In the genomic region with DNA sequence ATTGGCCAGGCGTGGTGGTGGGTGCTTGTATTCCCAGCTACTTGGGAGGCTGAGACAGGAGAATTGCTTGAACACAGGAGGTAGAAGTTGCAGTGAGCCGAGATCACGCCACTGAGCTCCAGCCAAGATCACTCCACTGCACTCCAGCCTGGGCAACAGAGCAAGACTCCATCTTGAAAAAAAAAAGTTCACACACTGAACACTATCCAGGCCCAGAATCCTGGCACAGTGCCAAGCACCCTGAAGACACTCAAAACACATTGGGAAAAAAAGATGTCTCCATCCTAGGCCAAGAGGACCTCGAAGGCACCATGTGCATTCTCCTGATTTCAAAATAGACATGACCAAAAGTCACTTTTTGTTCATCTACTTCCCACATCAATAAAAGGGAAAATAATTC, we compare ENCODE assay signal across 11 cellular contexts. TPM values are rescaled to one million over a fixed set of nuclear protein-coding genes. Genes with fewer than 3 reads are reported as not detected.
A peak's percentile ranks its signal among the peaks of the same experiment; 100 is the strongest.
DNase-seq lines count a peak whose midpoint lies in the region; TF ChIP-seq lines count a peak whose summit lies in the region.
"Had no signal": no experiment of that assay in that cellular context is flagged by ENCODE, and none has a peak within 500 bp of the region (broad histone marks: within the 10 kb centered on the region; RNA-seq: fewer than 3 reads in every experiment).

No MANE protein-coding gene starts in this region.

- H3K4me1 ChIP-seq in left ventricle myocardium inferior (peaks cover 88% of the 10 kb centered on the region), right atrium auricular region (peaks cover 0 to 69% of the 10 kb centered on the region in 2 donors), breast epithelium (peaks cover 16 to 32% of the 10 kb centered on the region in 2 donors), uterus (peaks cover 18 to 28% of the 10 kb centered on the region in 2 donors)

- DNase-seq in left ventricle myocardium inferior (peak; percentile 40), right atrium auricular region (ENCODE audit: low spot score) (no peak), breast epithelium (ENCODE audit: low spot score in 2 of 2) (no peak), mucosa of gallbladder (ENCODE audit: low spot score) (peak; percentile 52), uterus (peak; percentile 69 to 71), kidney tubule cell (ENCODE audit: low spot score) (no peak)
- no peak for DNase-seq in effector CD8-positive, alpha-beta T cell (lab: John Stamatoyannopoulos, UW)
- DNase-seq in activated CD4-positive, alpha-beta T cell treated with anti-CD3 and anti-CD28 coated beads, Interleukin-2, amount 10 ng/mL, durations not matched to agents 24 days and 14 days, result no peak
- DNase-seq: BE2C; NCI-H187; stimulated activated naive B cell treated with anti-CD40 and anti-IgM and Interleukin-4, amounts not matched to agents 10 μg/mL and 1 μg/mL and 100 μg/mL, for 72 hours had no signal

- intact Hi-C loops in left ventricle myocardium inferior (cut with micrococcal nuclease) (no loop called here), breast epithelium (cut with DNase I; ENCODE audit: low total_unique reads) (loop anchor here (5.0 kb wide), 1 partner anchor 36 kb away; no protein-coding TSS in a partner anchor), uterus (cut with DNase I; ENCODE audit: low total_unique reads) (no loop called here)
- intact Hi-C loops in activated CD4-positive, alpha-beta T cell treated with anti-CD3 and anti-CD28 coated beads, Interleukin-2, amount 10 ng/mL, durations not matched to agents 24 days and 14 days (cut with micrococcal nuclease), result no loop called here

- no peaks in the 10 kb centered on the region for H3K27me3 ChIP-seq in left ventricle myocardium inferior (ENCODE audit: low read depth)
- H3K27me3 ChIP-seq in right atrium auricular region, result no peaks in the 10 kb centered on the region
- no peaks in the 10 kb centered on the region for H3K27me3 ChIP-seq in breast epithelium
- H3K27me3 ChIP-seq in uterus, result no peaks in the 10 kb centered on the region
- H3K27me3 ChIP-seq: BE2C had no signal

- no peak for TF ChIP-seq CTCF in left ventricle myocardium inferior (IDR thresholded peaks at IDR 0.05; ENCODE audit: borderline replicate concordance)
- TF ChIP-seq CTCF in right atrium auricular region (IDR thresholded peaks at IDR 0.05), result no peak
- TF ChIP-seq CTCF in breast epithelium (IDR thresholded peaks at IDR 0.05), result no peak
- no peak for TF ChIP-seq CTCF in uterus (IDR thresholded peaks at IDR 0.05)

- no peaks in the 10 kb centered on the region for H3K9me3 ChIP-seq in left ventricle myocardium inferior (replicated peaks)
- no peaks in the 10 kb centered on the region for H3K9me3 ChIP-seq in right atrium auricular region
- H3K9me3 ChIP-seq in breast epithelium, result no peaks in the 10 kb centered on the region
- H3K9me3 ChIP-seq in uterus, result no peaks in the 10 kb centered on the region
- H3K9me3 ChIP-seq: BE2C had no signal

- H3K4me3 ChIP-seq in left ventricle myocardium inferior (no peak overlapping the region), right atrium auricular region (no peak overlapping the region), breast epithelium (no peak overlapping the region), uterus (no peak overlapping the region)

- TF ChIP-seq POLR2A in breast epithelium (IDR thresholded peaks at IDR 0.05) (no peak), uterus (IDR thresholded peaks at IDR 0.05) (no peak)

- H3K4me3 Mint-ChIP-seq in activated CD4-positive, alpha-beta T cell treated with anti-CD3 and anti-CD28 coated beads, Interleukin-2, amount 10 ng/mL, durations not matched to agents 24 days and 14 days, result no peak overlapping the region
- H3K4me3 Mint-ChIP-seq: stimulated activated naive B cell treated with anti-CD40 and anti-IgM and Interleukin-4, amounts not matched to agents 10 μg/mL and 1 μg/mL and 100 μg/mL, for 72 hours had no signal

- H3K27ac Mint-ChIP-seq in activated CD4-positive, alpha-beta T cell treated with anti-CD3 and anti-CD28 coated beads, Interleukin-2, amount 10 ng/mL, durations not matched to agents 24 days and 14 days, result no peak overlapping the region

- no peaks in the 10 kb centered on the region for H3K27me3 Mint-ChIP-seq in activated CD4-positive, alpha-beta T cell treated with anti-CD3 and anti-CD28 coated beads, Interleukin-2, amount 10 ng/mL, durations not matched to agents 24 days and 14 days
- H3K27me3 Mint-ChIP-seq: stimulated activated naive B cell treated with anti-CD40 and anti-IgM and Interleukin-4, amounts not matched to agents 10 μg/mL and 1 μg/mL and 100 μg/mL, for 72 hours had no signal

- peaks cover 32% of the 10 kb centered on the region for H3K4me1 Mint-ChIP-seq in activated CD4-positive, alpha-beta T cell treated with anti-CD3 and anti-CD28 coated beads, Interleukin-2, amount 10 ng/mL, durations not matched to agents 24 days and 14 days

- H3K36me3 Mint-ChIP-seq in activated CD4-positive, alpha-beta T cell treated with anti-CD3 and anti-CD28 coated beads, Interleukin-2, amount 10 ng/mL, durations not matched to agents 24 days and 14 days (ENCODE audit: low read depth), result peaks cover 14% of the 10 kb centered on the region

- H3K27ac ChIP-seq in left ventricle myocardium inferior (replicated peaks) (peak overlapping the region; percentile 84), right atrium auricular region (peak overlapping the region in 1 of 2 donors; percentile 90), breast epithelium (peak overlapping the region; percentile 87 to 95), uterus (peak overlapping the region; percentile 43 to 85)

- H3K9me3 Mint-ChIP-seq in activated CD4-positive, alpha-beta T cell treated with anti-CD3 and anti-CD28 coated beads, Interleukin-2, amount 10 ng/mL, durations not matched to agents 24 days and 14 days, result no peaks in the 10 kb centered on the region
- H3K9me3 Mint-ChIP-seq: stimulated activated naive B cell treated with anti-CD40 and anti-IgM and Interleukin-4, amounts not matched to agents 10 μg/mL and 1 μg/mL and 100 μg/mL, for 72 hours had no signal

- peaks cover 7% of the 10 kb centered on the region for H3K36me3 ChIP-seq in left ventricle myocardium inferior
- no peaks in the 10 kb centered on the region for H3K36me3 ChIP-seq in right atrium auricular region
- H3K36me3 ChIP-seq in breast epithelium, result no peaks in the 10 kb centered on the region
- H3K36me3 ChIP-seq in uterus, result no peaks in the 10 kb centered on the region
- H3K36me3 ChIP-seq: BE2C had no signal

RNA-seq across cellular contexts. Expression of gene SLC9A1, which starts 38.7 kb away (rescaled TPM):
- total RNA-seq in left ventricle myocardium inferior (19.5 TPM), right atrium auricular region (10 to 100 TPM; 20.0 to 28.3 TPM), breast epithelium (10 to 100 TPM in 2 of 3 donors, 1 to 10 TPM in 1; 6.1 to 14.2 (median 13.8) TPM), mucosa of gallbladder (170 TPM), uterus (10 to 100 TPM in 2 of 4 donors, 1 to 10 TPM in 2; 3.1 to 33.6 (median 18.4) TPM)
- 25.5 and 27.1 TPM in 2 replicates for total RNA-seq in activated CD4-positive, alpha-beta T cell treated with anti-CD3 and anti-CD28 coated beads, Interleukin-2, amount 10 ng/mL, durations not matched to agents 24 days and 14 days

Comparison
In these comparisons a context has a peak if more than half of its experiments do, and no peak if none do; other contexts are left out.
1. DNase-seq: peak in left ventricle myocardium inferior (single experiment), mucosa of gallbladder (single experiment) and uterus (2 of 2); none in right atrium auricular region (single experiment), breast epithelium (0 of 2), effector CD8-positive, alpha-beta T cell (single experiment), activated CD4-positive, alpha-beta T cell treated with anti-CD3 and anti-CD28 coated beads, Interleukin-2, amount 10 ng/mL, durations not matched to agents 24 days and 14 days (single experiment) and kidney tubule cell (single experiment).